ENCODE assay signal across 14 cellular contexts in the genomic region with DNA sequence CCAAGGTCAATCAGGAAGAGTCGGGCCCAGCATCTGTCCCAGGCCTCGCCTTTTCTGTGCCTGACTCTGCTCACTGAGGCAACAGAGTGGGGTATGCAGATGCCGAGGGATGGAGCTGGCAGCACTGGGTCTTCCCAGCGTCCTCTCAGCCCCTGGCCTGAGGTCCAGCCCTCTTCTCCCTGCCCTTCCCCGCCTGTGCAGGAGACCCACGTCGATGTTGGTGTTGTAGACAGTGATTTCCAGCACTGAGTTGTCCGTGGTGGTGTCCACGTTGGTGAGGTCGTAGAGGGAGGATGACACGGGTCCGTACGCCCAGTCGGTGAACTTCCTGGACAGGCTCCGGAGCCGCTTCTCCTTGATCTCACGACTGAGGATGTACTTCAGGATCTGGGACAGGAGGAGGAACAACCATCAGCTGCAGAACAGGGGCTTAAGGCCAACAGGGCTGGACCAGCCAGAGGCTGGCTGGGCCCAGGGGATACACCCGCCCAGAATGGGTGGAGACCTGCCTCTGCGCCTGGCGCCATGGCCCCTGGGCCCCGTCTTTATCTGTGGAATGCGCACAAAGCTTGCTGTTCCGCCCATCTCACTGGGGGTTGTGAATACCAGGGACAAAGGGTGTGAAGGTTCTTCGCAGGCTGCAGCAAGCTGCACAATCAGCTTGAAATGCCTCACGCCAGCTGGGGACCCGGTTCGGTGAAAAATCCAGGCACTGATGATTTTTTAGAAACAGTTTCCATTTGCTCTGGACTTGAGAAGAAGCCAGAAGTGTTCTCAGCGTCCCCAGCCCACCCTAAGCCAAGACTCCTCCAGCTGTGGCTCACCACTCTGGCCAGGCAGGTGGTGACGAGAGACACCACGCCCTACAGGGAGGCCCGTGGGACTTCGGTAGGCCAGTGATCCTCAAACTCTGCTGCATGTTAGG. TPM values are rescaled to one million over a fixed set of nuclear protein-coding genes. Genes with fewer than 3 reads are reported as not detected.
DNase-seq lines count a peak whose midpoint lies in the region; ATAC-seq and TF ChIP-seq lines count a peak whose summit lies in the region.
"Had no signal": no experiment of that assay in that cellular context is flagged by ENCODE, and none has a peak within 500 bp of the region (broad histone marks: within the 10 kb centered on the region; RNA-seq: fewer than 3 reads in every experiment).

No MANE protein-coding gene starts in this region.

- TF ChIP-seq CTCF in fibroblast of villous mesenchyme (IDR thresholded peaks at IDR 0.05; ENCODE audit: insufficient read depth, low read depth, low read length) (no peak), type B pancreatic cell (conservative IDR thresholded peaks at IDR 0.05) (no peak)

- peaks cover 4% of the 10 kb centered on the region for H3K4me1 Mint-ChIP-seq in type B pancreatic cell (ENCODE audit: unreplicated experiment)
- H3K4me1 Mint-ChIP-seq: central memory CD8-positive, alpha-beta T cell had no signal

- WGBS in mesodermal cell (ENCODE audit: insufficient coverage in 2 of 2), 2 experiments = 50 to 51% methylated on average over 24 to 28 of the region's 32 CpGs

- no peaks in the 10 kb centered on the region for H3K36me3 ChIP-seq in mesodermal cell (ENCODE audit: control insufficient read depth, insufficient read depth, low read length)

- DNase-seq in NCI-H226 (peak; percentile 87), fibroblast of villous mesenchyme (ENCODE audit: low read depth) (peak; percentile 76), type B pancreatic cell (ENCODE audit: extremely low spot score, unreplicated experiment) (no peak), glomerular visceral epithelial cell (ENCODE audit: extremely low spot score) (no peak)
- no peak for DNase-seq in stimulated activated CD4-positive, alpha-beta T cell treated with anti-CD3 and anti-CD28 coated beads, Interleukin-15, amount 100 ng/mL, for 24 hours
- DNase-seq: activated CD4-positive, alpha-beta T cell treated with anti-CD3 and anti-CD28 coated beads, Interleukin-2, amount 10 ng/mL, durations not matched to agents 7 days and 5 days; NCI-H1048; stimulated activated CD4-positive, alpha-beta T cell treated with anti-CD3 and anti-CD28 coated beads, Interleukin-4, amount 100 ng/mL, for 24 hours had no signal

- peaks cover 3% of the 10 kb centered on the region for H3K27me3 Mint-ChIP-seq in type B pancreatic cell
- H3K27me3 Mint-ChIP-seq: activated CD4-positive, alpha-beta T cell treated with anti-CD3 and anti-CD28 coated beads, Interleukin-2, amount 10 ng/mL, durations not matched to agents 7 days and 5 days had no signal

- peaks cover 20% of the 10 kb centered on the region for H3K4me1 ChIP-seq in mesodermal cell (ENCODE audit: control insufficient read depth, insufficient read depth, low read length, poor library complexity, severe bottlenecking)

- no peaks in the 10 kb centered on the region for H3K9me3 ChIP-seq in mesodermal cell (ENCODE audit: control insufficient read depth, low read length)

- H3K27ac Mint-ChIP-seq in type B pancreatic cell = peak overlapping the region; percentile 53
- H3K27ac Mint-ChIP-seq: activated CD4-positive, alpha-beta T cell treated with anti-CD3 and anti-CD28 coated beads, Interleukin-2, amount 10 ng/mL, durations not matched to agents 7 days and 5 days had no signal

- no peak for ATAC-seq in HG03108 (IDR thresholded peaks at IDR 0.05; ENCODE audit: unreplicated experiment)

- H3K4me3 ChIP-seq in fibroblast of villous mesenchyme (ENCODE audit: low read depth, low read length) (peak overlapping the region; percentile 23), mesodermal cell (ENCODE audit: extremely low read depth, insufficient read depth, low read length, poor library complexity, severe bottlenecking) (no peak overlapping the region)

- peak overlapping the region; percentile 87 for H3K27ac ChIP-seq in mesodermal cell (ENCODE audit: low read depth, low read length, severe bottlenecking)

- no peaks in the 10 kb centered on the region for H3K9me3 Mint-ChIP-seq in type B pancreatic cell
- H3K9me3 Mint-ChIP-seq: activated CD4-positive, alpha-beta T cell treated with anti-CD3 and anti-CD28 coated beads, Interleukin-2, amount 10 ng/mL, durations not matched to agents 7 days and 5 days; central memory CD8-positive, alpha-beta T cell had no signal

- no peaks in the 10 kb centered on the region for H3K36me3 Mint-ChIP-seq in type B pancreatic cell

- H3K4me3 Mint-ChIP-seq in type B pancreatic cell = no peak overlapping the region
- H3K4me3 Mint-ChIP-seq: activated CD4-positive, alpha-beta T cell treated with anti-CD3 and anti-CD28 coated beads, Interleukin-2, amount 10 ng/mL, durations not matched to agents 7 days and 5 days; central memory CD8-positive, alpha-beta T cell had no signal

RNA-seq across cellular contexts. Expression of a gene that starts 27.5 kb away (rescaled TPM):
- total RNA-seq in fibroblast of villous mesenchyme (0.43 and 1.3 TPM in 2 replicates), type B pancreatic cell (ENCODE audit: low replicate concordance) (2.3 and 3.4 TPM in 2 replicates)
- 1.7 TPM for polyA plus RNA-seq in mesodermal cell (2013, experiment 1 of 2)
- polyA plus RNA-seq in mesodermal cell (2013, experiment 2 of 2) = 1.6 TPM

RNA-seq across cellular contexts. Expression of a gene that starts 54.3 kb away (rescaled TPM):
- total RNA-seq in fibroblast of villous mesenchyme (under 0.01 TPM in 2 replicates), type B pancreatic cell (ENCODE audit: low replicate concordance) (0.33 and 0.51 TPM in 2 replicates)
- not detected for polyA plus RNA-seq in mesodermal cell (2013, experiment 1 of 2)
- not detected for polyA plus RNA-seq in mesodermal cell (2013, experiment 2 of 2)
- total RNA-seq: activated CD4-positive, alpha-beta T cell treated with anti-CD3 and anti-CD28 coated beads, Interleukin-2, amount 10 ng/mL, durations not matched to agents 7 days and 5 days; G401; kidney epithelial cell had no signal

RNA-seq across cellular contexts. Expression of a gene that starts 58.5 kb away (rescaled TPM):
- total RNA-seq in fibroblast of villous mesenchyme (1.3 and 3.5 TPM in 2 replicates), type B pancreatic cell (ENCODE audit: low replicate concordance) (not detected in 2 replicates)
- polyA plus RNA-seq in mesodermal cell (2013, experiment 1 of 2) = not detected
- polyA plus RNA-seq in mesodermal cell (2013, experiment 2 of 2) = not detected
- total RNA-seq: G401, kidney epithelial cell, RPMI7951 had no signal

Comparison
In these comparisons a context has a peak if more than half of its experiments do, and no peak if none do; other contexts are left out.
1. DNase-seq: peak in NCI-H226 (single experiment) and fibroblast of villous mesenchyme (single experiment); none in type B pancreatic cell (single experiment), stimulated activated CD4-positive, alpha-beta T cell treated with anti-CD3 and anti-CD28 coated beads, Interleukin-15, amount 100 ng/mL, for 24 hours (single experiment) and glomerular visceral epithelial cell (single experiment).